In genomic region chr21:33901421-33902288, GRCh38 we compare ENCODE assay signal across 7 cellular contexts. TPM values are rescaled to one million over a fixed set of nuclear protein-coding genes. Genes with fewer than 3 reads are reported as not detected.
A peak's percentile ranks its signal among the peaks of the same experiment; 100 is the strongest.
DNase-seq lines count a peak whose midpoint lies in the region; ATAC-seq and TF ChIP-seq lines count a peak whose summit lies in the region.

No MANE protein-coding gene starts in this region.

- no peak overlapping the region for H3K4me2 ChIP-seq in DOHH2 (ENCODE audit: low read length)

- H3K9me3 ChIP-seq in DOHH2 (ENCODE audit: control insufficient read depth, insufficient read depth, low read length), result no peaks in the 10 kb centered on the region
- no peaks in the 10 kb centered on the region for H3K9me3 ChIP-seq in prostate gland

- DNase-seq in HT1080 (ENCODE audit: low read depth) (peak; percentile 51), SW480 (ENCODE audit: low spot score) (peak; percentile 33), fibroblast of pulmonary artery (ENCODE audit: low read depth) (peak; percentile 74), prostate gland (ENCODE audit: low spot score) (peak; percentile 20), OCI-M2 (lab: John Stamatoyannopoulos, UW; ENCODE audit: unreplicated experiment) (no peak)

- no peak for TF ChIP-seq POLR2A in prostate gland (IDR thresholded peaks at IDR 0.05)

- no peaks in the 10 kb centered on the region for H3K9me2 ChIP-seq in DOHH2 (replicated peaks; ENCODE audit: control insufficient read depth, low read length)

- no peaks in the 10 kb centered on the region for H3K27me3 ChIP-seq in DOHH2 (ENCODE audit: control insufficient read depth, low read length)
- no peaks in the 10 kb centered on the region for H3K27me3 ChIP-seq in prostate gland (replicated peaks; ENCODE audit: insufficient read depth)

- 59% methylated on average over 13 of the region's 13 CpGs for WGBS in prostate gland

- no peaks in the 10 kb centered on the region for H4K20me1 ChIP-seq in DOHH2 (ENCODE audit: control insufficient read depth, insufficient read depth, low read depth, low read length)

- H3K36me3 ChIP-seq in DOHH2 (ENCODE audit: control insufficient read depth, low read length) (peaks cover 54% of the 10 kb centered on the region), prostate gland (peaks cover 3% of the 10 kb centered on the region in 2 donors)

- H3F3A ChIP-seq in DOHH2 (ENCODE audit: control insufficient read depth, insufficient read depth), result 0 out of 2 replicates have a peak, but pooled peaks cover 6% of the 10 kb centered on the region

- H3K27ac ChIP-seq in DOHH2 (ENCODE audit: low read depth, low read length) (no peak overlapping the region), prostate gland (no peak overlapping the region)

- TF ChIP-seq CTCF in DOHH2 (IDR thresholded peaks at IDR 0.05; ENCODE audit: low read depth, low read length, poor library complexity, severe bottlenecking) (peak; percentile 69), fibroblast of pulmonary artery (IDR thresholded peaks at IDR 0.05; ENCODE audit: low read length, missing control alignments) (peak; percentile 63), prostate gland (IDR thresholded peaks at IDR 0.05) (peak in 2 of 4 experiments; percentile 54 to 62)

- ATAC-seq in GM19023 (IDR thresholded peaks at IDR 0.05; ENCODE audit: unreplicated experiment), result no peak

- intact Hi-C loops in prostate gland (cut with DNase I), result no loop called here

- no peaks in the 10 kb centered on the region for H3K4me1 ChIP-seq in DOHH2 (ENCODE audit: control insufficient read depth, low read length)
- H3K4me1 ChIP-seq in prostate gland (replicated peaks), result no peaks in the 10 kb centered on the region

- no peaks in the 10 kb centered on the region for H3K79me2 ChIP-seq in DOHH2 (ENCODE audit: control insufficient read depth, low read length)

- H3K4me3 ChIP-seq in DOHH2 (ENCODE audit: low read length) (no peak overlapping the region), fibroblast of pulmonary artery (replicated peaks; ENCODE audit: low read depth, low read length) (no peak overlapping the region), prostate gland (no peak overlapping the region)

RNA-seq across cellular contexts. Expression of gene ATP5PO, which starts 13.9 kb away (rescaled TPM):
- 192 and 245 TPM in 2 replicates for total RNA-seq in HT1080 (2014; rRNA removed; shearing (Covaris generic))
- 225 and 238 TPM in 2 replicates for polyA plus RNA-seq in HT1080 (2015; cell fraction: cytosol; rRNA removed)
- 95.7 and 134 TPM in 2 replicates for polyA plus RNA-seq in HT1080 (2015; cell fraction: nucleus; rRNA removed)
- 100 to 1,000 TPM; 143 to 153 TPM for total RNA-seq in prostate gland
